ENCODE assay signal across 8 cellular contexts in genomic region chr10:89207801-89208551, GRCh38. TPM values are rescaled to one million over a fixed set of nuclear protein-coding genes. Genes with fewer than 3 reads are reported as not detected.
DNase-seq lines count a peak whose midpoint lies in the region; ATAC-seq, FAIRE-seq and TF ChIP-seq lines count a peak whose summit lies in the region.

No MANE protein-coding gene starts in this region.

- TF ChIP-seq CTCF in astrocyte of the cerebellum (IDR thresholded peaks at IDR 0.05; ENCODE audit: low read depth, low read length, missing control alignments) (no peak), retinal pigment epithelial cell (conservative IDR thresholded peaks at IDR 0.05; ENCODE audit: low read depth, low read length) (no peak)

- H3K36me3 ChIP-seq in iPS DF 6.9 (ENCODE audit: control insufficient read depth, insufficient read depth, low read length): no peaks in the 10 kb centered on the region

- peaks cover 22% of the 10 kb centered on the region for H3K27me3 ChIP-seq in iPS DF 6.9 (ENCODE audit: control insufficient read depth, insufficient read depth, low read length)

- in situ Hi-C loops in astrocyte of the cerebellum (cut with HindIII; ENCODE audit: low sequenced_read_pairs): loop anchor here (5.0 to 10.0 kb wide), 2 partner anchors 93 to 361 kb away; no protein-coding TSS in a partner anchor

- H3K9me3 ChIP-seq in iPS DF 6.9 (ENCODE audit: control insufficient read depth, insufficient read depth, low read length): no peaks in the 10 kb centered on the region

- DNase-seq in EH (ENCODE audit: low read depth): peak; percentile 48
- peak; percentile 42 for DNase-seq in M059J (ENCODE audit: low read depth)
- no peak for DNase-seq in astrocyte of the cerebellum (ENCODE audit: low read depth)
- DNase-seq in iPS DF 6.9 (ENCODE audit: low read depth, low spot score): no peak
- DNase-seq in retinal pigment epithelial cell (ENCODE audit: low read depth): no peak
- DNase-seq in SKM-1 (lab: John Stamatoyannopoulos, UW; ENCODE audit: unreplicated experiment): no peak
- DNase-seq in GM19239 (ENCODE audit: insufficient read length, low spot score): no peak

- H3K4me3 ChIP-seq in astrocyte of the cerebellum (ENCODE audit: low read depth, low read length) (peak overlapping the region; percentile 52), iPS DF 6.9 (ENCODE audit: low read length) (peak overlapping the region; percentile 41; the same call in 1 of the 2 replicates), retinal pigment epithelial cell (ENCODE audit: low read length) (peak overlapping the region; percentile 47)

- no peak for FAIRE-seq in GM19239 (lab: Jason Lieb, UNC)

- no peak overlapping the region for H3K27ac ChIP-seq in iPS DF 6.9 (ENCODE audit: low read length)

- no peak for ATAC-seq in HG02970 (IDR thresholded peaks at IDR 0.05; ENCODE audit: low FRiP score, unreplicated experiment)

- peaks cover 4% of the 10 kb centered on the region for H3K4me1 ChIP-seq in iPS DF 6.9 (ENCODE audit: control insufficient read depth, insufficient read depth, low read length)

- no CpG with 5 or more reads among the region's 60 CpGs for WGBS in iPS DF 6.9 (ENCODE audit: insufficient coverage, insufficient read length)

RNA-seq across cellular contexts. Expression of gene CH25H, which starts 0.9 kb away (rescaled TPM):
- total RNA-seq in M059J (2014; rRNA removed; shearing (Covaris generic)): 3.2 and 5.1 TPM in 2 replicates

RNA-seq across cellular contexts. Expression of gene LIPA, which starts 43.6 kb away (rescaled TPM):
- 120 and 149 TPM in 2 replicates for total RNA-seq in M059J (2014; rRNA removed; shearing (Covaris generic))

Comparison
In these comparisons a context has a peak if more than half of its experiments do, and no peak if none do; other contexts are left out.
1. DNase-seq: peak in EH (single experiment) and M059J (single experiment); none in astrocyte of the cerebellum (single experiment), iPS DF 6.9 (single experiment), retinal pigment epithelial cell (single experiment), SKM-1 (single experiment) and GM19239 (single experiment).
2. Peak in every context shown above with its lines, with median percentiles within 50 percentile points of each other: H3K4me3 ChIP-seq.